ENCODE assay signal across 1 cellular context in genomic region chr9:133692364-133692985, GRCh38.
TF ChIP-seq lines count a peak whose summit lies in the region.

No MANE protein-coding gene starts in this region.

TF ChIP-seq in IMR-90, 13 proteins besides CTCF, POLR2A, EP300 and RAD21:
- TF ChIP-seq RCOR1 (IDR thresholded peaks at IDR 0.05; ENCODE audit: insufficient replicate concordance, low read length) (no peak), RFX5 (IDR thresholded peaks at IDR 0.05; ENCODE audit: low read depth, low read length) (no peak), FOS (IDR thresholded peaks at IDR 0.05; ENCODE audit: low read depth, low read length) (no peak), CEBPB (IDR thresholded peaks at IDR 0.05; ENCODE audit: low read depth, low read length) (no peak), SMC3 (IDR thresholded peaks at IDR 0.05; ENCODE audit: low read depth, low read length) (no peak)
- TF ChIP-seq, protein P1, sequence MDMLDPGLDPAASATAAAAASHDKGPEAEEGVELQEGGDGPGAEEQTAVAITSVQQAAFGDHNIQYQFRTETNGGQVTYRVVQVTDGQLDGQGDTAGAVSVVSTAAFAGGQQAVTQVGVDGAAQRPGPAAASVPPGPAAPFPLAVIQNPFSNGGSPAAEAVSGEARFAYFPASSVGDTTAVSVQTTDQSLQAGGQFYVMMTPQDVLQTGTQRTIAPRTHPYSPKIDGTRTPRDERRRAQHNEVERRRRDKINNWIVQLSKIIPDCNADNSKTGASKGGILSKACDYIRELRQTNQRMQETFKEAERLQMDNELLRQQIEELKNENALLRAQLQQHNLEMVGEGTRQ (IDR thresholded peaks at IDR 0.05; ENCODE audit: low read depth, low read length), result no peak
- TF ChIP-seq, protein P2, sequence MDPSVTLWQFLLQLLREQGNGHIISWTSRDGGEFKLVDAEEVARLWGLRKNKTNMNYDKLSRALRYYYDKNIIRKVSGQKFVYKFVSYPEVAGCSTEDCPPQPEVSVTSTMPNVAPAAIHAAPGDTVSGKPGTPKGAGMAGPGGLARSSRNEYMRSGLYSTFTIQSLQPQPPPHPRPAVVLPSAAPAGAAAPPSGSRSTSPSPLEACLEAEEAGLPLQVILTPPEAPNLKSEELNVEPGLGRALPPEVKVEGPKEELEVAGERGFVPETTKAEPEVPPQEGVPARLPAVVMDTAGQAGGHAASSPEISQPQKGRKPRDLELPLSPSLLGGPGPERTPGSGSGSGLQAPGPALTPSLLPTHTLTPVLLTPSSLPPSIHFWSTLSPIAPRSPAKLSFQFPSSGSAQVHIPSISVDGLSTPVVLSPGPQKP (IDR thresholded peaks at IDR 0.05; ENCODE audit: borderline replicate concordance, low read depth, low read length), result no peak
